In genomic region chr22:41663594-41663993, GRCh38 we compare ENCODE assay signal across 2 cellular contexts. TPM values are rescaled to one million over a fixed set of nuclear protein-coding genes. Genes with fewer than 3 reads are reported as not detected.
"Had no signal": no experiment of that assay in that cellular context is flagged by ENCODE, and none has a peak within 500 bp of the region (broad histone marks: within the 10 kb centered on the region; RNA-seq: fewer than 3 reads in every experiment).

No MANE protein-coding gene starts in this region.

RNA-seq across cellular contexts. Expression of gene MEI1, which starts 35.7 kb away (rescaled TPM):
- total RNA-seq: foreskin keratinocyte, SJCRH30 had no signal
